In genomic region chr16:48123104-48123788, GRCh38 we compare ENCODE assay signal across 8 cellular contexts. TPM values are rescaled to one million over a fixed set of nuclear protein-coding genes. Genes with fewer than 3 reads are reported as not detected.
DNase-seq lines count a peak whose midpoint lies in the region; ATAC-seq and TF ChIP-seq lines count a peak whose summit lies in the region.

No MANE protein-coding gene starts in this region.

- H2AFZ ChIP-seq in OCI-LY7 (ENCODE audit: low read length) = no peak overlapping the region

- no peaks in the 10 kb centered on the region for H3K9me2 ChIP-seq in OCI-LY7 (ENCODE audit: insufficient read depth, low read length)

- intact Hi-C loops in OCI-LY7 (cut with micrococcal nuclease; ENCODE audit: unreplicated experiment) = no loop called here

- H3K4me3 ChIP-seq in OCI-LY7 (ENCODE audit: low read depth, low read length, poor library complexity, severe bottlenecking) = no peak overlapping the region

- H3K27ac Mint-ChIP-seq in activated T-cell treated with anti-CD3 and anti-CD28 coated beads, Interleukin-2, amount 50 U/mL, for 72 hours = no peak overlapping the region

- no peak overlapping the region for H3K4me3 Mint-ChIP-seq in activated T-cell treated with anti-CD3 and anti-CD28 coated beads, Interleukin-2, amount 50 U/mL, for 72 hours

- no peak for TF ChIP-seq POLR2A in GM18505 (IDR thresholded peaks at IDR 0.05; ENCODE audit: borderline replicate concordance, extremely low read depth, insufficient read depth, insufficient read length)

- POLR2A ChIA-PET in OCI-LY7 (lab: Charles Lee) = no interaction called here

- peak; percentile 57 to 70 for DNase-seq in activated T-cell treated with anti-CD3 and anti-CD28 coated beads, Interleukin-2, amount 50 U/mL, for 72 hours
- peak; percentile 23 to 94 for DNase-seq in lung microvascular endothelial cell (ENCODE audit: low read depth in 2 of 2)
- DNase-seq in OCI-LY7 (ENCODE audit: low spot score) = no peak
- no peak for DNase-seq in left lobe of liver (ENCODE audit: low spot score)
- DNase-seq in NCI-H2171 treated with DMSO at 0.1 percent for 48 hours (lab: John Stamatoyannopoulos, UW) = no peak
- DNase-seq in ecto neural progenitor cell (ENCODE audit: low spot score) = no peak

- no peak for TF ChIP-seq CTCF in OCI-LY7 (conservative IDR thresholded peaks at IDR 0.05; ENCODE audit: low read length)

- H3K9me3 ChIP-seq in OCI-LY7 (ENCODE audit: low read length) = no peaks in the 10 kb centered on the region

- no peak overlapping the region for H3K27ac ChIP-seq in OCI-LY7 (ENCODE audit: low read depth, low read length, poor library complexity, severe bottlenecking)

- peaks cover 59% of the 10 kb centered on the region for H3K27me3 Mint-ChIP-seq in activated T-cell treated with anti-CD3 and anti-CD28 coated beads, Interleukin-2, amount 50 U/mL, for 72 hours (ENCODE audit: low read depth)

- no peaks in the 10 kb centered on the region for H4K20me1 ChIP-seq in OCI-LY7 (ENCODE audit: insufficient read depth, low read length)

- no peaks in the 10 kb centered on the region for H3K79me2 ChIP-seq in OCI-LY7 (ENCODE audit: insufficient read depth, low read depth, low read length)

- peaks cover 0 to 1% of the 10 kb centered on the region in 2 donors for H3K36me3 Mint-ChIP-seq in activated T-cell treated with anti-CD3 and anti-CD28 coated beads, Interleukin-2, amount 50 U/mL, for 72 hours (ENCODE audit: insufficient read depth in 2 of 2)

- peaks cover 0 to 4% of the 10 kb centered on the region in 2 donors for H3K9me3 Mint-ChIP-seq in activated T-cell treated with anti-CD3 and anti-CD28 coated beads, Interleukin-2, amount 50 U/mL, for 72 hours

- H3K4me2 ChIP-seq in OCI-LY7 (ENCODE audit: low read length) = no peak overlapping the region

- peaks cover 28% of the 10 kb centered on the region for H3K4me1 Mint-ChIP-seq in activated T-cell treated with anti-CD3 and anti-CD28 coated beads, Interleukin-2, amount 50 U/mL, for 72 hours (ENCODE audit: low read depth)

- CTCF ChIA-PET in OCI-LY7 (lab: Charles Lee; ENCODE audit: unreplicated experiment) = interaction anchor here (0.5 kb wide), 1 partner anchor 1175 kb away, joined by 3 read pairs; no protein-coding TSS in a partner anchor

- no peaks in the 10 kb centered on the region for H3K36me3 ChIP-seq in OCI-LY7 (ENCODE audit: insufficient read depth, low read length)

- no TSS peak for BruUV-seq in OCI-LY7 (replicated peaks; lab: Mats Ljungman, UMichigan)

- ATAC-seq in GM18505 (IDR thresholded peaks at IDR 0.05; ENCODE audit: unreplicated experiment) (peak; percentile 75), HG03354 (IDR thresholded peaks at IDR 0.05; ENCODE audit: poor library complexity, severe bottlenecking, unreplicated experiment) (peak; percentile 61), left lobe of liver (no peak)
- ATAC-seq in activated T-cell treated with anti-CD3 and anti-CD28 coated beads, Interleukin-2, amount 50 U/mL, for 72 hours (replicated peaks in 1 of 2) = peak; percentile 87 to 90

- H3K4me1 ChIP-seq in OCI-LY7 (ENCODE audit: insufficient read depth, low read length, poor library complexity, severe bottlenecking) = no peaks in the 10 kb centered on the region

RNA-seq across cellular contexts. Expression of gene ABCC12, which starts 32.5 kb away (rescaled TPM):
- total RNA-seq in activated T-cell treated with anti-CD3 and anti-CD28 coated beads, Interleukin-2, amount 50 U/mL, for 72 hours = not detected
- total RNA-seq in lung microvascular endothelial cell = not detected in 2 replicates
- total RNA-seq in OCI-LY7 (2014; rRNA removed; shearing (Covaris generic)) = not detected in 2 replicates
- total RNA-seq in OCI-LY7 (2022) = not detected in 2 replicates
- 0.08 TPM for total RNA-seq in left lobe of liver

Comparison
In these comparisons a context has a peak if more than half of its experiments do, and no peak if none do; other contexts are left out.
1. DNase-seq: peak in activated T-cell treated with anti-CD3 and anti-CD28 coated beads, Interleukin-2, amount 50 U/mL, for 72 hours (2 of 2) and lung microvascular endothelial cell (2 of 2); none in OCI-LY7 (single experiment), left lobe of liver (single experiment), NCI-H2171 treated with DMSO at 0.1 percent for 48 hours (single experiment) and ecto neural progenitor cell (single experiment).